In the genomic region with DNA sequence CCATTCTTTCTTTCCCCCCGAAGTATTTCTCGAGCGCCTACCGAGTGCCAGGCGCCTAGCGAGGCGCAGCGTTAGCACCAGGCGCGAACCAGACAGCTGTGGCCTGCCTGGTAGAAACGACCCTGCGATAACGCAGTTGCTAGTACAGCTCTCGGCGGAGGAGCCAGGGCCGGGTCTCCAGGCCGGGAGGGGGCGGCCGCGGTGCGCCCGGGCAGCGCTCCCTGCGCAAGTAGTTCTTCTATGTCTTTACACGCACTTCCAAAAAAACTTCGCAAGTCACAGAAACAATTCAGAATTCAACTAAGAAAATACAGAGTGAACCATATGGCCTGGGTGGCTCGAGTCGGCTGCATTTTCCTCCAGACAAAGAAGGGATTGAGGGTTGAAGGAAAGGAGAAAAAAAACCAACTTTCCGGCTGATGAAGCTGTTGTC, we compare ENCODE assay signal across 7 cellular contexts. TPM values are rescaled to one million over a fixed set of nuclear protein-coding genes. Genes with fewer than 3 reads are reported as not detected.
A peak's percentile ranks its signal among the peaks of the same experiment; 100 is the strongest.
DNase-seq lines count a peak whose midpoint lies in the region; ATAC-seq and TF ChIP-seq lines count a peak whose summit lies in the region.

No MANE protein-coding gene starts in this region.

- peak; percentile 41 for ATAC-seq in GM18868 (IDR thresholded peaks at IDR 0.05; ENCODE audit: unreplicated experiment)
- ATAC-seq in HG02885 (IDR thresholded peaks at IDR 0.05; ENCODE audit: poor library complexity, unreplicated experiment): peak; percentile 48

- H3K27ac ChIP-seq in SJSA1 (no peak overlapping the region), mucosa of rectum (ENCODE audit: low read depth in 2 of 2, low read length in 2 of 2) (no peak overlapping the region)

- H3K27me3 ChIP-seq in SJSA1 (replicated peaks) (peaks cover 27% of the 10 kb centered on the region), mucosa of rectum (ENCODE audit: control insufficient read depth in 2 of 2, insufficient read depth in 2 of 2, low read length in 2 of 2) (peaks cover 53 to 59% of the 10 kb centered on the region in 2 donors)

- H3K36me3 ChIP-seq in SJSA1 (no peaks in the 10 kb centered on the region), mucosa of rectum (ENCODE audit: control insufficient read depth in 2 of 2, insufficient read depth in 2 of 2, low read length in 2 of 2) (no peaks in the 10 kb centered on the region)

- peak overlapping the region; percentile 32 for H3K4me3 ChIP-seq in SJSA1
- peak overlapping the region; percentile 34 for H3K4me3 ChIP-seq in choroid plexus epithelial cell (ENCODE audit: low read depth, low read length)
- peak overlapping the region; percentile 55 to 61 for H3K4me3 ChIP-seq in mucosa of rectum (ENCODE audit: low read length in 2 of 2)

- no peaks in the 10 kb centered on the region for H3K9me3 ChIP-seq in SJSA1 (replicated peaks)
- peaks cover 0 to 4% of the 10 kb centered on the region in 2 donors for H3K9me3 ChIP-seq in mucosa of rectum (ENCODE audit: control insufficient read depth in 2 of 2, low read length in 2 of 2)

- H3K4me1 ChIP-seq in SJSA1 (replicated peaks) (peaks cover 18% of the 10 kb centered on the region), mucosa of rectum (ENCODE audit: control insufficient read depth in 2 of 2, insufficient read depth in 2 of 2, low read length in 2 of 2) (peaks cover 6 to 9% of the 10 kb centered on the region in 2 donors)

- peak; percentile 20 for TF ChIP-seq CTCF in choroid plexus epithelial cell (conservative IDR thresholded peaks at IDR 0.05; ENCODE audit: low read depth, low read length)

- no peak overlapping the region for H3K9ac ChIP-seq in mucosa of rectum (ENCODE audit: low read depth in 1 of 2, low read length in 2 of 2)

- DNase-seq in SJSA1 (ENCODE audit: low read depth in 1 of 2, low spot score in 2 of 2) (peak in 1 of 2 experiments; percentile 23), choroid plexus epithelial cell (ENCODE audit: low read depth) (peak; percentile 43), NCI-H2171 treated with DMSO at 0.1 percent for 48 hours (lab: John Stamatoyannopoulos, UW) (no peak), epidermal melanocyte (ENCODE audit: insufficient read length, low spot score) (no peak)

RNA-seq across cellular contexts. Expression of a gene that starts 7.0 kb away (rescaled TPM):
- total RNA-seq in SJSA1 (2014; rRNA removed; shearing (Covaris generic)): 0.03 TPM in 1 of 2 replicates, not detected in the other
